ENCODE assay signal across 8 cellular contexts in genomic region chr4:182144621-182145359, GRCh38.
DNase-seq lines count a peak whose midpoint lies in the region; ATAC-seq and TF ChIP-seq lines count a peak whose summit lies in the region.

No MANE protein-coding gene starts in this region.

- H3K9me3 ChIP-seq in thoracic aorta, result no peaks in the 10 kb centered on the region

- DNase-seq in GM13977 (ENCODE audit: low spot score), result peak; percentile 49
- DNase-seq in activated naive CD8-positive, alpha-beta T cell treated with anti-CD3 and anti-CD28 coated beads, Interleukin-2, amount 50 U/mL, for 24 hours, result no peak
- DNase-seq in islet precursor cell, result peak; percentile 61
- DNase-seq in thoracic aorta (ENCODE audit: low spot score), result no peak
- no peak for DNase-seq in GM10248 (ENCODE audit: extremely low spot score)

- H3K27me3 ChIP-seq in thoracic aorta (replicated peaks; ENCODE audit: insufficient read depth), result no peaks in the 10 kb centered on the region

- peak overlapping the region; percentile 63 for H3K4me3 Mint-ChIP-seq in activated naive CD8-positive, alpha-beta T cell treated with anti-CD3 and anti-CD28 coated beads, Interleukin-2, amount 50 U/mL, for 24 hours
- no peak overlapping the region for H3K4me3 Mint-ChIP-seq in stimulated activated memory B cell treated with anti-CD40 and anti-IgM and Interleukin-4, amounts not matched to agents 10 μg/mL and 1 μg/mL and 100 μg/mL, for 72 hours

- peak; percentile 42 for ATAC-seq in HG02973 (IDR thresholded peaks at IDR 0.05; ENCODE audit: unreplicated experiment)
- no peak for ATAC-seq in activated naive CD8-positive, alpha-beta T cell treated with anti-CD3 and anti-CD28 coated beads, Interleukin-2, amount 50 U/mL, for 24 hours
- no peak for ATAC-seq in thoracic aorta (ENCODE audit: insufficient number of reproducible peaks, low FRiP score, low read depth)
- ATAC-seq in GM18861 (IDR thresholded peaks at IDR 0.05; ENCODE audit: unreplicated experiment), result no peak
- no peak for ATAC-seq in stimulated activated memory B cell treated with anti-CD40 and anti-IgM and Interleukin-4, amounts not matched to agents 10 μg/mL and 1 μg/mL and 100 μg/mL, for 72 hours

- H3K36me3 ChIP-seq in thoracic aorta, result no peaks in the 10 kb centered on the region

- no peak overlapping the region for H3K27ac ChIP-seq in thoracic aorta

- peaks cover 18% of the 10 kb centered on the region for H3K4me1 Mint-ChIP-seq in activated naive CD8-positive, alpha-beta T cell treated with anti-CD3 and anti-CD28 coated beads, Interleukin-2, amount 50 U/mL, for 24 hours
- peaks cover 15% of the 10 kb centered on the region for H3K4me1 Mint-ChIP-seq in stimulated activated memory B cell treated with anti-CD40 and anti-IgM and Interleukin-4, amounts not matched to agents 10 μg/mL and 1 μg/mL and 100 μg/mL, for 72 hours

- H3K4me1 ChIP-seq in thoracic aorta (ENCODE audit: control insufficient read depth in 1 of 2, low read depth in 2 of 2), result peaks cover 8 to 21% of the 10 kb centered on the region in 2 donors

- in situ Hi-C loops in GM13977 (cut with MboI; ENCODE audit: low pct_unique_long_range_greater_than_20kb, low sequenced_read_pairs, unreplicated experiment), result no loop called here

- POLR2A ChIA-PET in GM10248 (lab: Yijun Ruan, JAX), result no interaction called here

- H3K27ac Mint-ChIP-seq in activated naive CD8-positive, alpha-beta T cell treated with anti-CD3 and anti-CD28 coated beads, Interleukin-2, amount 50 U/mL, for 24 hours, result no peak overlapping the region
- H3K27ac Mint-ChIP-seq in stimulated activated memory B cell treated with anti-CD40 and anti-IgM and Interleukin-4, amounts not matched to agents 10 μg/mL and 1 μg/mL and 100 μg/mL, for 72 hours, result no peak overlapping the region

- no peak for TF ChIP-seq CTCF in GM13977 (IDR thresholded peaks at IDR 0.05; ENCODE audit: extremely low read depth, insufficient read depth, missing control alignments)
- no peak for TF ChIP-seq CTCF in thoracic aorta (IDR thresholded peaks at IDR 0.05)
- no peak for TF ChIP-seq CTCF in GM10248 (IDR thresholded peaks at IDR 0.05; ENCODE audit: control extremely low read depth, extremely low read depth, low read depth, missing control alignments)

- H3K9me3 Mint-ChIP-seq in activated naive CD8-positive, alpha-beta T cell treated with anti-CD3 and anti-CD28 coated beads, Interleukin-2, amount 50 U/mL, for 24 hours, result no peaks in the 10 kb centered on the region
- H3K9me3 Mint-ChIP-seq in stimulated activated memory B cell treated with anti-CD40 and anti-IgM and Interleukin-4, amounts not matched to agents 10 μg/mL and 1 μg/mL and 100 μg/mL, for 72 hours, result no peaks in the 10 kb centered on the region

- CTCF ChIA-PET in GM10248 (lab: Yijun Ruan, JAX), result no interaction called here

- H3K27me3 Mint-ChIP-seq in activated naive CD8-positive, alpha-beta T cell treated with anti-CD3 and anti-CD28 coated beads, Interleukin-2, amount 50 U/mL, for 24 hours, result peaks cover 69% of the 10 kb centered on the region
- peaks cover 45% of the 10 kb centered on the region for H3K27me3 Mint-ChIP-seq in stimulated activated memory B cell treated with anti-CD40 and anti-IgM and Interleukin-4, amounts not matched to agents 10 μg/mL and 1 μg/mL and 100 μg/mL, for 72 hours

- H3K36me3 Mint-ChIP-seq in activated naive CD8-positive, alpha-beta T cell treated with anti-CD3 and anti-CD28 coated beads, Interleukin-2, amount 50 U/mL, for 24 hours (ENCODE audit: low read depth), result no peaks in the 10 kb centered on the region
- H3K36me3 Mint-ChIP-seq in stimulated activated memory B cell treated with anti-CD40 and anti-IgM and Interleukin-4, amounts not matched to agents 10 μg/mL and 1 μg/mL and 100 μg/mL, for 72 hours, result no peaks in the 10 kb centered on the region

- peak overlapping the region; percentile 79 for H3K4me3 ChIP-seq in thoracic aorta

Comparison
In these comparisons a context has a peak if more than half of its experiments do, and no peak if none do; other contexts are left out.
1. DNase-seq: peak in GM13977 (single experiment) and islet precursor cell (single experiment); none in activated naive CD8-positive, alpha-beta T cell treated with anti-CD3 and anti-CD28 coated beads, Interleukin-2, amount 50 U/mL, for 24 hours (single experiment), thoracic aorta (single experiment) and GM10248 (single experiment).